12 cellular contexts compared by ENCODE assay signal in the genomic region with DNA sequence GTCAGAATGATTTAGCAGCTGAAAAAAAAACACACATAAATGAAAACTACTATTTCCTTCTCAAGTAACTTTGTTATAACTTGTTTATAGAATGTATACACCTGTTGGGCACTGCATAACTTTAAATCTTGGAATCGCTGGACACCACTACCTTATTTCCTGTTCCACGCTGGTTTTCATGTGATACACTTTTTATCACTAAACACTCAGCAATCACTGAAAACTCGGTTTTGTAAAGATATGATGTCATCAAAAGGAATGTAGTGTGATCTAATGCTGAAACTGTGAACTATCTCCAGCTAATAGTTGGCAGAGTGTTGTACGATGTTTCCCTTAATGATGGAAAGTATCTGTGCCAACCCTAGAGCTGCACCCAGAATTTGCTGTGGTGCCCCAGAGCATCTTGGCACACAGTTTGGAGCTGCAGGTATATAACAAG.
A peak's percentile ranks its signal among the peaks of the same experiment; 100 is the strongest.
DNase-seq lines count a peak whose midpoint lies in the region; ATAC-seq and TF ChIP-seq lines count a peak whose summit lies in the region.
"Had no signal": no experiment of that assay in that cellular context is flagged by ENCODE, and none has a peak within 500 bp of the region (broad histone marks: within the 10 kb centered on the region; RNA-seq: fewer than 3 reads in every experiment).

No MANE protein-coding gene starts in this region.

- no peak overlapping the region for H2AFZ ChIP-seq in hepatocyte

- no peak overlapping the region for H3K4me3 ChIP-seq in astrocyte of the cerebellum (ENCODE audit: low read depth, low read length)
- no peak overlapping the region for H3K4me3 ChIP-seq in hepatocyte
- no peak overlapping the region for H3K4me3 ChIP-seq in lower leg skin (ENCODE audit: low read depth, poor library complexity, severe bottlenecking)
- H3K4me3 ChIP-seq: MG63 had no signal

- intact Hi-C loops in Right ventricle myocardium superior (cut with DNase I): no loop called here
- intact Hi-C loops in cardiac septum (cut with DNase I): no loop called here
- intact Hi-C loops in lower leg skin (cut with DNase I; ENCODE audit: low total_unique reads): no loop called here

- no peaks in the 10 kb centered on the region for H3K9me3 ChIP-seq in hepatocyte (ENCODE audit: low read depth)
- H3K9me3 ChIP-seq: MG63 had no signal

- H3K9me2 ChIP-seq in hepatocyte (replicated peaks; ENCODE audit: insufficient read depth): no peaks in the 10 kb centered on the region

- no peak for TF ChIP-seq CTCF in astrocyte of the cerebellum (IDR thresholded peaks at IDR 0.05; ENCODE audit: low read depth, low read length, missing control alignments)
- TF ChIP-seq CTCF in hepatocyte (IDR thresholded peaks at IDR 0.05; ENCODE audit: poor library complexity): no peak
- no peak for TF ChIP-seq CTCF in lower leg skin (IDR thresholded peaks at IDR 0.05)

- peaks cover 7% of the 10 kb centered on the region for H3K4me1 ChIP-seq in hepatocyte (ENCODE audit: insufficient read depth)

- H4K20me1 ChIP-seq in hepatocyte (ENCODE audit: insufficient read depth, poor library complexity, severe bottlenecking): no peaks in the 10 kb centered on the region

- H3K27ac ChIP-seq in hepatocyte: peak overlapping the region; percentile 10

- in situ Hi-C loops in astrocyte of the cerebellum (cut with HindIII; ENCODE audit: low sequenced_read_pairs): no loop called here

- H3K79me2 ChIP-seq in hepatocyte: no peaks in the 10 kb centered on the region

- ATAC-seq in Right ventricle myocardium superior (ENCODE audit: poor library complexity): peak; percentile 56
- ATAC-seq in GM18870 (IDR thresholded peaks at IDR 0.05; ENCODE audit: unreplicated experiment): no peak

- H3K4me2 ChIP-seq in hepatocyte: no peak overlapping the region

- H3K27me3 ChIP-seq in hepatocyte: no peaks in the 10 kb centered on the region
- H3K27me3 ChIP-seq: MG63 had no signal

- H3K36me3 ChIP-seq in hepatocyte (replicated peaks; ENCODE audit: insufficient read depth, low read depth): no peaks in the 10 kb centered on the region
- H3K36me3 ChIP-seq: MG63 had no signal

- no peak for DNase-seq in Right ventricle myocardium superior
- no peak for DNase-seq in cardiac septum (ENCODE audit: low spot score)
- peak; percentile 13 for DNase-seq in astrocyte of the cerebellum (ENCODE audit: low read depth)
- no peak for DNase-seq in hepatocyte (ENCODE audit: low spot score)
- no peak for DNase-seq in HK-2 (ENCODE audit: unreplicated experiment)
- DNase-seq in lower leg skin (ENCODE audit: low spot score in 2 of 2): no peak
- no peak for DNase-seq in pons (ENCODE audit: low spot score)
- DNase-seq: activated T-cell treated with anti-CD3 and anti-CD28 coated beads for 4 hours; hippocampal formation; MG63; stimulated activated CD4-positive, alpha-beta T cell treated with anti-CD3 and anti-CD28 coated beads, Interleukin-12 subunit alpha, Interleukin-12 subunit beta, amount 100 ng/mL, for 4 hours had no signal

- TF ChIP-seq POLR2A in lower leg skin (IDR thresholded peaks at IDR 0.05): no peak

- whole genome bisulfite sequencing in hepatocyte (ENCODE audit: low lambda C conversion rate, missing lambda C conversion rate): 40% methylated on average over 4 of the region's 4 CpGs
- 26% methylated on average over 4 of the region's 4 CpGs for WGBS in lower leg skin, 2 donors
